17 cellular contexts compared by ENCODE assay signal in genomic region chr3:43794776-43795175, GRCh38.
DNase-seq lines count a peak whose midpoint lies in the region; ATAC-seq and TF ChIP-seq lines count a peak whose summit lies in the region.
"Had no signal": no experiment of that assay in that cellular context is flagged by ENCODE, and none has a peak within 500 bp of the region (broad histone marks: within the 10 kb centered on the region; RNA-seq: fewer than 3 reads in every experiment).

No MANE protein-coding gene starts in this region.

- 73% methylated on average over 1 of the region's 1 CpG for WGBS in esophagus muscularis mucosa

- H3K9me2 ChIP-seq in PC-9 (ENCODE audit: insufficient read depth) = no peaks in the 10 kb centered on the region

- CTCF ChIA-PET in MCF 10A (lab: Yijun Ruan, JAX) = interaction anchor here (0.9 to 1.1 kb wide), 2 partner anchors 12 to 26 kb away, joined by 3 read pairs; no protein-coding TSS in a partner anchor
- CTCF ChIA-PET in PC-9 (lab: Charles Lee) = interaction anchor here (1.2 kb wide), 1 partner anchor 61 kb away, joined by 3 read pairs; no protein-coding TSS in a partner anchor
- CTCF ChIA-PET in WTC11 (lab: Charles Lee) = interaction anchor here (1.4 kb wide), 1 partner anchor 61 kb away, joined by 3 read pairs; no protein-coding TSS in a partner anchor

- no peaks in the 10 kb centered on the region for H3K27me3 ChIP-seq in breast epithelium
- no peaks in the 10 kb centered on the region for H3K27me3 ChIP-seq in PC-9 (ENCODE audit: insufficient read depth, low read depth)
- peaks cover 0 to 8% (median 0%) of the 10 kb centered on the region in 4 donors for H3K27me3 ChIP-seq in esophagus muscularis mucosa

- no peak for TF ChIP-seq EP300 in esophagus muscularis mucosa (IDR thresholded peaks at IDR 0.05)

- no peak for ATAC-seq in WTC11
- ATAC-seq in stimulated activated effector memory CD8-positive, alpha-beta T cell treated with anti-CD3 and anti-CD28 coated beads, Interleukin-12 subunit alpha, Interleukin-12 subunit beta, amount 100 ng/mL, for 72 hours = no peak
- no peak for ATAC-seq in GM21619 (IDR thresholded peaks at IDR 0.05; ENCODE audit: unreplicated experiment)
- ATAC-seq: naive thymus-derived CD8-positive, alpha-beta T cell; stimulated activated memory B cell treated with anti-CD40 and anti-IgM and Interleukin-4, amounts not matched to agents 10 μg/mL and 1 μg/mL and 100 μg/mL, for 72 hours had no signal

- intact Hi-C loops in MCF 10A (cut with micrococcal nuclease) (loop anchor here (2.0 kb wide), 1 partner anchor 26 kb away; no protein-coding TSS in a partner anchor), breast epithelium (cut with DNase I; ENCODE audit: low total_unique reads) (no loop called here), PC-9 (cut with micrococcal nuclease; ENCODE audit: unreplicated experiment) (no loop called here), esophagus muscularis mucosa (cut with DNase I) (no loop called here)

- no peaks in the 10 kb centered on the region for H3K36me3 Mint-ChIP-seq in MCF 10A (ENCODE audit: insufficient read depth, unreplicated experiment)
- no peaks in the 10 kb centered on the region for H3K36me3 Mint-ChIP-seq in WTC11
- no peaks in the 10 kb centered on the region for H3K36me3 Mint-ChIP-seq in stimulated activated effector memory CD8-positive, alpha-beta T cell treated with anti-CD3 and anti-CD28 coated beads, Interleukin-12 subunit alpha, Interleukin-12 subunit beta, amount 100 ng/mL, for 72 hours
- H3K36me3 Mint-ChIP-seq: naive thymus-derived CD8-positive, alpha-beta T cell; stimulated activated memory B cell treated with anti-CD40 and anti-IgM and Interleukin-4, amounts not matched to agents 10 μg/mL and 1 μg/mL and 100 μg/mL, for 72 hours; type B pancreatic cell had no signal

- H3K4me3 ChIP-seq in breast epithelium = no peak overlapping the region
- no peak overlapping the region for H3K4me3 ChIP-seq in PC-9
- H3K4me3 ChIP-seq in esophagus muscularis mucosa = no peak overlapping the region

- BruUV-seq in MCF 10A (replicated peaks; lab: Mats Ljungman, UMichigan) (no TSS peak), PC-9 (replicated peaks; lab: Mats Ljungman, UMichigan) (no TSS peak)

- no peak for TF ChIP-seq CTCF in MCF 10A (IDR thresholded peaks at IDR 0.05; ENCODE audit: unreplicated experiment)
- no peak for TF ChIP-seq CTCF in breast epithelium (IDR thresholded peaks at IDR 0.05)
- no peak for TF ChIP-seq CTCF in PC-9 (conservative IDR thresholded peaks at IDR 0.05)
- no peak for TF ChIP-seq CTCF in esophagus muscularis mucosa (IDR thresholded peaks at IDR 0.05)
- TF ChIP-seq CTCF in WTC11 (IDR thresholded peaks at IDR 0.05) = no peak

- H4K20me1 ChIP-seq in PC-9 (ENCODE audit: insufficient read depth) = no peaks in the 10 kb centered on the region

- peaks cover 19% of the 10 kb centered on the region for H3F3A ChIP-seq in PC-9 (ENCODE audit: insufficient read depth, low read depth)

- no peaks in the 10 kb centered on the region for H3K9me3 ChIP-seq in breast epithelium
- no peaks in the 10 kb centered on the region; the same call in 1 of the 2 replicates for H3K9me3 ChIP-seq in PC-9 (ENCODE audit: insufficient read depth, low read depth)
- H3K9me3 ChIP-seq in esophagus muscularis mucosa = no peaks in the 10 kb centered on the region

- H3K4me1 ChIP-seq in breast epithelium = no peaks in the 10 kb centered on the region
- peaks cover 44% of the 10 kb centered on the region for H3K4me1 ChIP-seq in PC-9 (replicated peaks; ENCODE audit: insufficient read depth)
- H3K4me1 ChIP-seq in esophagus muscularis mucosa = no peaks in the 10 kb centered on the region

- DNase-seq in MCF 10A (ENCODE audit: unreplicated experiment) (peak; percentile 61), breast epithelium (ENCODE audit: low spot score in 2 of 2) (no peak), PC-9 (peak; percentile 16 to 78), esophagus muscularis mucosa (ENCODE audit: extremely low spot score) (peak; percentile 70), NCI-H187 treated with DMSO at 0.1 percent for 48 hours (lab: John Stamatoyannopoulos, UW) (no peak), WTC11 (ENCODE audit: low spot score) (no peak)
- no peak for DNase-seq in stimulated activated effector memory CD8-positive, alpha-beta T cell treated with anti-CD3 and anti-CD28 coated beads, Interleukin-12 subunit alpha, Interleukin-12 subunit beta, amount 100 ng/mL, for 72 hours (ENCODE audit: low spot score in 2 of 2)
- DNase-seq: activated CD4-positive, alpha-beta T cell treated with anti-CD3 and anti-CD28 coated beads, Interleukin-2, amount 10 ng/mL, durations not matched to agents 24 days and 14 days; activated naive CD4-positive, alpha-beta T cell treated with anti-CD3 and anti-CD28 coated beads for 36 hours; effector memory CD4-positive, alpha-beta T cell; MV-4-11; naive thymus-derived CD8-positive, alpha-beta T cell; NCI-H2081; NCI-H524 treated with DMSO at 0.1 percent for 48 hours had no signal

- peak overlapping the region; percentile 7 for H3K27ac Mint-ChIP-seq in MCF 10A (ENCODE audit: low read depth, unreplicated experiment)
- no peak overlapping the region for H3K27ac Mint-ChIP-seq in WTC11
- no peak overlapping the region for H3K27ac Mint-ChIP-seq in stimulated activated effector memory CD8-positive, alpha-beta T cell treated with anti-CD3 and anti-CD28 coated beads, Interleukin-12 subunit alpha, Interleukin-12 subunit beta, amount 100 ng/mL, for 72 hours
- H3K27ac Mint-ChIP-seq: activated CD4-positive, alpha-beta T cell treated with anti-CD3 and anti-CD28 coated beads, Interleukin-2, amount 10 ng/mL, durations not matched to agents 24 days and 14 days; activated naive CD4-positive, alpha-beta T cell treated with anti-CD3 and anti-CD28 coated beads for 36 hours; naive thymus-derived CD8-positive, alpha-beta T cell; stimulated activated memory B cell treated with anti-CD40 and anti-IgM and Interleukin-4, amounts not matched to agents 10 μg/mL and 1 μg/mL and 100 μg/mL, for 72 hours; type B pancreatic cell had no signal

- peaks cover 10% of the 10 kb centered on the region for H3K4me1 Mint-ChIP-seq in MCF 10A (ENCODE audit: insufficient read depth, unreplicated experiment)
- H3K4me1 Mint-ChIP-seq in WTC11 = 0 out of 2 replicates have a peak, but pooled peaks cover 1% of the 10 kb centered on the region
- no peaks in the 10 kb centered on the region for H3K4me1 Mint-ChIP-seq in stimulated activated effector memory CD8-positive, alpha-beta T cell treated with anti-CD3 and anti-CD28 coated beads, Interleukin-12 subunit alpha, Interleukin-12 subunit beta, amount 100 ng/mL, for 72 hours
- H3K4me1 Mint-ChIP-seq: activated CD4-positive, alpha-beta T cell treated with anti-CD3 and anti-CD28 coated beads, Interleukin-2, amount 10 ng/mL, durations not matched to agents 24 days and 14 days; naive thymus-derived CD8-positive, alpha-beta T cell; stimulated activated memory B cell treated with anti-CD40 and anti-IgM and Interleukin-4, amounts not matched to agents 10 μg/mL and 1 μg/mL and 100 μg/mL, for 72 hours had no signal

- H3K9me3 Mint-ChIP-seq in MCF 10A (ENCODE audit: unreplicated experiment) (no peaks in the 10 kb centered on the region), WTC11 (peaks cover 1% of the 10 kb centered on the region; the same call in 1 of the 2 replicates)
- H3K9me3 Mint-ChIP-seq in stimulated activated effector memory CD8-positive, alpha-beta T cell treated with anti-CD3 and anti-CD28 coated beads, Interleukin-12 subunit alpha, Interleukin-12 subunit beta, amount 100 ng/mL, for 72 hours = no peaks in the 10 kb centered on the region
- H3K9me3 Mint-ChIP-seq: activated CD4-positive, alpha-beta T cell treated with anti-CD3 and anti-CD28 coated beads, Interleukin-2, amount 10 ng/mL, durations not matched to agents 24 days and 14 days; activated naive CD4-positive, alpha-beta T cell treated with anti-CD3 and anti-CD28 coated beads for 36 hours; stimulated activated memory B cell treated with anti-CD40 and anti-IgM and Interleukin-4, amounts not matched to agents 10 μg/mL and 1 μg/mL and 100 μg/mL, for 72 hours; type B pancreatic cell had no signal

- no peak overlapping the region for H3K27ac ChIP-seq in breast epithelium
- peak overlapping the region; percentile 82 for H3K27ac ChIP-seq in PC-9
- no peak overlapping the region for H3K27ac ChIP-seq in esophagus muscularis mucosa (replicated peaks in 1 of 4)

- H2AFZ ChIP-seq in PC-9 = peak overlapping the region; percentile 69; the same call in 1 of the 2 replicates

- TF ChIP-seq POLR2A in breast epithelium (IDR thresholded peaks at IDR 0.05) = no peak
- no peak for TF ChIP-seq POLR2A in esophagus muscularis mucosa (IDR thresholded peaks at IDR 0.05; ENCODE audit: low read depth)

- H3K4me2 ChIP-seq in PC-9 = peak overlapping the region; percentile 52

- H3K36me3 ChIP-seq in breast epithelium (no peaks in the 10 kb centered on the region), PC-9 (ENCODE audit: low read depth) (no peaks in the 10 kb centered on the region), esophagus muscularis mucosa (no peaks in the 10 kb centered on the region)

- H3K79me2 ChIP-seq in PC-9 (ENCODE audit: low read depth) = no peaks in the 10 kb centered on the region

- POLR2A ChIA-PET in MCF 10A (lab: Yijun Ruan, JAX) (interaction anchor here (1.0 kb wide), 1 partner anchor 25 kb away, joined by 3 read pairs; no protein-coding TSS in a partner anchor), PC-9 (lab: Charles Lee; ENCODE audit: unreplicated experiment) (no interaction called here), WTC11 (lab: Charles Lee) (no interaction called here)

- no peak overlapping the region for H3K4me3 Mint-ChIP-seq in MCF 10A (ENCODE audit: unreplicated experiment)
- H3K4me3 Mint-ChIP-seq in WTC11 = no peak overlapping the region
- H3K4me3 Mint-ChIP-seq in stimulated activated effector memory CD8-positive, alpha-beta T cell treated with anti-CD3 and anti-CD28 coated beads, Interleukin-12 subunit alpha, Interleukin-12 subunit beta, amount 100 ng/mL, for 72 hours = no peak overlapping the region
- H3K4me3 Mint-ChIP-seq: activated CD4-positive, alpha-beta T cell treated with anti-CD3 and anti-CD28 coated beads, Interleukin-2, amount 10 ng/mL, durations not matched to agents 24 days and 14 days; activated naive CD4-positive, alpha-beta T cell treated with anti-CD3 and anti-CD28 coated beads for 36 hours; naive thymus-derived CD8-positive, alpha-beta T cell; stimulated activated memory B cell treated with anti-CD40 and anti-IgM and Interleukin-4, amounts not matched to agents 10 μg/mL and 1 μg/mL and 100 μg/mL, for 72 hours; type B pancreatic cell had no signal

- no peaks in the 10 kb centered on the region for H3K27me3 Mint-ChIP-seq in MCF 10A (ENCODE audit: insufficient read depth, unreplicated experiment)
- H3K27me3 Mint-ChIP-seq in WTC11 (ENCODE audit: low read depth) = peaks cover 5% of the 10 kb centered on the region

TF ChIP-seq in WTC11, 78 proteins besides CTCF, POLR2A, EP300 and RAD21 (continues in another document):
- TF ChIP-seq, protein P1, sequence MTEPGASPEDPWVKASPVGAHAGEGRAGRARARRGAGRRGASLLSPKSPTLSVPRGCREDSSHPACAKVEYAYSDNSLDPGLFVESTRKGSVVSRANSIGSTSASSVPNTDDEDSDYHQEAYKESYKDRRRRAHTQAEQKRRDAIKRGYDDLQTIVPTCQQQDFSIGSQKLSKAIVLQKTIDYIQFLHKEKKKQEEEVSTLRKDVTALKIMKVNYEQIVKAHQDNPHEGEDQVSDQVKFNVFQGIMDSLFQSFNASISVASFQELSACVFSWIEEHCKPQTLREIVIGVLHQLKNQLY (CRISPR knock-in tag; IDR thresholded peaks at IDR 0.05) = no peak
- no peak for TF ChIP-seq ATF1 (CRISPR knock-in tag; IDR thresholded peaks at IDR 0.05)
- TF ChIP-seq RORB (CRISPR knock-in tag; IDR thresholded peaks at IDR 0.05) = no peak

Comparison
In these comparisons a context has a peak if more than half of its experiments do, and no peak if none do; other contexts are left out.
1. DNase-seq: peak in MCF 10A (single experiment), PC-9 (2 of 2) and esophagus muscularis mucosa (single experiment); none in breast epithelium (0 of 2), NCI-H187 treated with DMSO at 0.1 percent for 48 hours (single experiment), WTC11 (single experiment) and stimulated activated effector memory CD8-positive, alpha-beta T cell treated with anti-CD3 and anti-CD28 coated beads, Interleukin-12 subunit alpha, Interleukin-12 subunit beta, amount 100 ng/mL, for 72 hours (0 of 2).